In the genomic region with DNA sequence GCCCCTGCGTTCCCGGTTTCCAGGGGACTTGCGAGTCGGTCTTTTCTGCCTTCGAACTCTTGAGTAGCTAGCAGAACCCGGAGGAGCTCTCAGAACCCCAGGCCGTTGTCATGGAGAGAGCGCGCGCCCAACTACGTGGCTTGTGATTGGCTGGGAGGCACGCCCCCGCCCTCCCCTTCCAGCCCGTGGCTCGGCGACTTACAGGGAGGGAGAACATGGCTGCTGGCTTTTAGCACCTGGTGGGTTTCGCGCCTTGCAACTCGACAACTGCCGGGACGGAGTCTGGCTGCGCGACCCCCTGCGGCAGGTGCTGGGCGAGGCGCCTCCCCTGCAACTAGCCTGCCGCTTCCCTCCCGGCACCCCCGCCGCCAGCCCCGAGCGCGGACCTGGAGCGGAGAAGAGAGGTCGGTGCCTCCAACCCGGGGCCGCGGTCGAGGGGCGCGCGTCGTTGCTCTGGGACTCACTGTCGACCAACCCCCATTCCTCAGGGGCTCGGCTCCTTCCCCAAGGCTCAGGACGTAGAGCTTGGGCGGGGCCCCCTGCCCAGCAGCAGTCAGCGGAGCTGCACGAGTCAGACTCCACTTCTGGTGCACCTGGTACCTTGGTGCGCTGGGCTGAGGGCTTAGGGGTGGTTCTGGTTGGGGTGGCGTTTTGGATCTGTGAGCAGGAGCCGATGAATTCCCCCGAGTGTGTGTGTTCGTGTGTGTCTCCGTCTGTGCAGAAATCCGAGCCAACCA, we compare ENCODE assay signal across 1 cellular context.
A peak's percentile ranks its signal among the peaks of the same experiment; 100 is the strongest.
TF ChIP-seq lines count a peak whose summit lies in the region.

No MANE protein-coding gene starts in this region.

TF ChIP-seq in K562, 482 proteins besides CTCF, POLR2A, EP300 and RAD21 (continued from another document and continues in another):
- TF ChIP-seq, protein P1, sequence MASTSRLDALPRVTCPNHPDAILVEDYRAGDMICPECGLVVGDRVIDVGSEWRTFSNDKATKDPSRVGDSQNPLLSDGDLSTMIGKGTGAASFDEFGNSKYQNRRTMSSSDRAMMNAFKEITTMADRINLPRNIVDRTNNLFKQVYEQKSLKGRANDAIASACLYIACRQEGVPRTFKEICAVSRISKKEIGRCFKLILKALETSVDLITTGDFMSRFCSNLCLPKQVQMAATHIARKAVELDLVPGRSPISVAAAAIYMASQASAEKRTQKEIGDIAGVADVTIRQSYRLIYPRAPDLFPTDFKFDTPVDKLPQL (IDR thresholded peaks at IDR 0.05; ENCODE audit: extremely low read depth, insufficient read length), result no peak
- TF ChIP-seq, protein P2, sequence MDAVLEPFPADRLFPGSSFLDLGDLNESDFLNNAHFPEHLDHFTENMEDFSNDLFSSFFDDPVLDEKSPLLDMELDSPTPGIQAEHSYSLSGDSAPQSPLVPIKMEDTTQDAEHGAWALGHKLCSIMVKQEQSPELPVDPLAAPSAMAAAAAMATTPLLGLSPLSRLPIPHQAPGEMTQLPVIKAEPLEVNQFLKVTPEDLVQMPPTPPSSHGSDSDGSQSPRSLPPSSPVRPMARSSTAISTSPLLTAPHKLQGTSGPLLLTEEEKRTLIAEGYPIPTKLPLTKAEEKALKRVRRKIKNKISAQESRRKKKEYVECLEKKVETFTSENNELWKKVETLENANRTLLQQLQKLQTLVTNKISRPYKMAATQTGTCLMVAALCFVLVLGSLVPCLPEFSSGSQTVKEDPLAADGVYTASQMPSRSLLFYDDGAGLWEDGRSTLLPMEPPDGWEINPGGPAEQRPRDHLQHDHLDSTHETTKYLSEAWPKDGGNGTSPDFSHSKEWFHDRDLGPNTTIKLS (IDR thresholded peaks at IDR 0.05; ENCODE audit: borderline replicate concordance, low read depth), result no peak
- peak; percentile 31 for TF ChIP-seq NFYB (IDR thresholded peaks at IDR 0.05; ENCODE audit: extremely low read depth, insufficient read length)
- TF ChIP-seq ZFP30 (CRISPR knock-in tag; IDR thresholded peaks at IDR 0.05; ENCODE audit: borderline replicate concordance), result no peak
- TF ChIP-seq POLR2G (IDR thresholded peaks at IDR 0.05; ENCODE audit: low read depth, low read length), result peak; percentile 66
- TF ChIP-seq, protein P3, sequence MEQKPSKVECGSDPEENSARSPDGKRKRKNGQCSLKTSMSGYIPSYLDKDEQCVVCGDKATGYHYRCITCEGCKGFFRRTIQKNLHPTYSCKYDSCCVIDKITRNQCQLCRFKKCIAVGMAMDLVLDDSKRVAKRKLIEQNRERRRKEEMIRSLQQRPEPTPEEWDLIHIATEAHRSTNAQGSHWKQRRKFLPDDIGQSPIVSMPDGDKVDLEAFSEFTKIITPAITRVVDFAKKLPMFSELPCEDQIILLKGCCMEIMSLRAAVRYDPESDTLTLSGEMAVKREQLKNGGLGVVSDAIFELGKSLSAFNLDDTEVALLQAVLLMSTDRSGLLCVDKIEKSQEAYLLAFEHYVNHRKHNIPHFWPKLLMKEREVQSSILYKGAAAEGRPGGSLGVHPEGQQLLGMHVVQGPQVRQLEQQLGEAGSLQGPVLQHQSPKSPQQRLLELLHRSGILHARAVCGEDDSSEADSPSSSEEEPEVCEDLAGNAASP (IDR thresholded peaks at IDR 0.05), result no peak
- TF ChIP-seq BRD4 (IDR thresholded peaks at IDR 0.05), result no peak
- TF ChIP-seq, protein P4, sequence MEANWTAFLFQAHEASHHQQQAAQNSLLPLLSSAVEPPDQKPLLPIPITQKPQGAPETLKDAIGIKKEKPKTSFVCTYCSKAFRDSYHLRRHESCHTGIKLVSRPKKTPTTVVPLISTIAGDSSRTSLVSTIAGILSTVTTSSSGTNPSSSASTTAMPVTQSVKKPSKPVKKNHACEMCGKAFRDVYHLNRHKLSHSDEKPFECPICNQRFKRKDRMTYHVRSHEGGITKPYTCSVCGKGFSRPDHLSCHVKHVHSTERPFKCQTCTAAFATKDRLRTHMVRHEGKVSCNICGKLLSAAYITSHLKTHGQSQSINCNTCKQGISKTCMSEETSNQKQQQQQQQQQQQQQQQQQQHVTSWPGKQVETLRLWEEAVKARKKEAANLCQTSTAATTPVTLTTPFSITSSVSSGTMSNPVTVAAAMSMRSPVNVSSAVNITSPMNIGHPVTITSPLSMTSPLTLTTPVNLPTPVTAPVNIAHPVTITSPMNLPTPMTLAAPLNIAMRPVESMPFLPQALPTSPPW (CRISPR knock-in tag; IDR thresholded peaks at IDR 0.05), result peak; percentile 59
- no peak for TF ChIP-seq SRF (CRISPR knock-in tag; IDR thresholded peaks at IDR 0.05)
- no peak for TF ChIP-seq NFXL1 (CRISPR knock-in tag; IDR thresholded peaks at IDR 0.05)
- peak; percentile 87 for TF ChIP-seq EGR1 (conservative IDR thresholded peaks at IDR 0.05)
- no peak for TF ChIP-seq ZNF232 (CRISPR knock-in tag; IDR thresholded peaks at IDR 0.05)
- no peak for TF ChIP-seq CBX8 (IDR thresholded peaks at IDR 0.05; ENCODE audit: borderline replicate concordance, extremely low read depth, low read depth, low read length, poor library complexity, severe bottlenecking)
- no peak for TF ChIP-seq HDAC1 (IDR thresholded peaks at IDR 0.05)
- no peak for TF ChIP-seq SMAD4 (CRISPR knock-in tag; conservative IDR thresholded peaks at IDR 0.05)
- TF ChIP-seq POLR2AphosphoS5 (IDR thresholded peaks at IDR 0.05; ENCODE audit: control insufficient read depth, insufficient read depth, low read depth, low read length), result no peak
- TF ChIP-seq HOXB6 (CRISPR knock-in tag; IDR thresholded peaks at IDR 0.05; ENCODE audit: borderline replicate concordance), result no peak
- no peak for TF ChIP-seq SAFB2 (IDR thresholded peaks at IDR 0.05; ENCODE audit: borderline replicate concordance, low read depth, low read length, severe bottlenecking)
- TF ChIP-seq, protein P5, sequence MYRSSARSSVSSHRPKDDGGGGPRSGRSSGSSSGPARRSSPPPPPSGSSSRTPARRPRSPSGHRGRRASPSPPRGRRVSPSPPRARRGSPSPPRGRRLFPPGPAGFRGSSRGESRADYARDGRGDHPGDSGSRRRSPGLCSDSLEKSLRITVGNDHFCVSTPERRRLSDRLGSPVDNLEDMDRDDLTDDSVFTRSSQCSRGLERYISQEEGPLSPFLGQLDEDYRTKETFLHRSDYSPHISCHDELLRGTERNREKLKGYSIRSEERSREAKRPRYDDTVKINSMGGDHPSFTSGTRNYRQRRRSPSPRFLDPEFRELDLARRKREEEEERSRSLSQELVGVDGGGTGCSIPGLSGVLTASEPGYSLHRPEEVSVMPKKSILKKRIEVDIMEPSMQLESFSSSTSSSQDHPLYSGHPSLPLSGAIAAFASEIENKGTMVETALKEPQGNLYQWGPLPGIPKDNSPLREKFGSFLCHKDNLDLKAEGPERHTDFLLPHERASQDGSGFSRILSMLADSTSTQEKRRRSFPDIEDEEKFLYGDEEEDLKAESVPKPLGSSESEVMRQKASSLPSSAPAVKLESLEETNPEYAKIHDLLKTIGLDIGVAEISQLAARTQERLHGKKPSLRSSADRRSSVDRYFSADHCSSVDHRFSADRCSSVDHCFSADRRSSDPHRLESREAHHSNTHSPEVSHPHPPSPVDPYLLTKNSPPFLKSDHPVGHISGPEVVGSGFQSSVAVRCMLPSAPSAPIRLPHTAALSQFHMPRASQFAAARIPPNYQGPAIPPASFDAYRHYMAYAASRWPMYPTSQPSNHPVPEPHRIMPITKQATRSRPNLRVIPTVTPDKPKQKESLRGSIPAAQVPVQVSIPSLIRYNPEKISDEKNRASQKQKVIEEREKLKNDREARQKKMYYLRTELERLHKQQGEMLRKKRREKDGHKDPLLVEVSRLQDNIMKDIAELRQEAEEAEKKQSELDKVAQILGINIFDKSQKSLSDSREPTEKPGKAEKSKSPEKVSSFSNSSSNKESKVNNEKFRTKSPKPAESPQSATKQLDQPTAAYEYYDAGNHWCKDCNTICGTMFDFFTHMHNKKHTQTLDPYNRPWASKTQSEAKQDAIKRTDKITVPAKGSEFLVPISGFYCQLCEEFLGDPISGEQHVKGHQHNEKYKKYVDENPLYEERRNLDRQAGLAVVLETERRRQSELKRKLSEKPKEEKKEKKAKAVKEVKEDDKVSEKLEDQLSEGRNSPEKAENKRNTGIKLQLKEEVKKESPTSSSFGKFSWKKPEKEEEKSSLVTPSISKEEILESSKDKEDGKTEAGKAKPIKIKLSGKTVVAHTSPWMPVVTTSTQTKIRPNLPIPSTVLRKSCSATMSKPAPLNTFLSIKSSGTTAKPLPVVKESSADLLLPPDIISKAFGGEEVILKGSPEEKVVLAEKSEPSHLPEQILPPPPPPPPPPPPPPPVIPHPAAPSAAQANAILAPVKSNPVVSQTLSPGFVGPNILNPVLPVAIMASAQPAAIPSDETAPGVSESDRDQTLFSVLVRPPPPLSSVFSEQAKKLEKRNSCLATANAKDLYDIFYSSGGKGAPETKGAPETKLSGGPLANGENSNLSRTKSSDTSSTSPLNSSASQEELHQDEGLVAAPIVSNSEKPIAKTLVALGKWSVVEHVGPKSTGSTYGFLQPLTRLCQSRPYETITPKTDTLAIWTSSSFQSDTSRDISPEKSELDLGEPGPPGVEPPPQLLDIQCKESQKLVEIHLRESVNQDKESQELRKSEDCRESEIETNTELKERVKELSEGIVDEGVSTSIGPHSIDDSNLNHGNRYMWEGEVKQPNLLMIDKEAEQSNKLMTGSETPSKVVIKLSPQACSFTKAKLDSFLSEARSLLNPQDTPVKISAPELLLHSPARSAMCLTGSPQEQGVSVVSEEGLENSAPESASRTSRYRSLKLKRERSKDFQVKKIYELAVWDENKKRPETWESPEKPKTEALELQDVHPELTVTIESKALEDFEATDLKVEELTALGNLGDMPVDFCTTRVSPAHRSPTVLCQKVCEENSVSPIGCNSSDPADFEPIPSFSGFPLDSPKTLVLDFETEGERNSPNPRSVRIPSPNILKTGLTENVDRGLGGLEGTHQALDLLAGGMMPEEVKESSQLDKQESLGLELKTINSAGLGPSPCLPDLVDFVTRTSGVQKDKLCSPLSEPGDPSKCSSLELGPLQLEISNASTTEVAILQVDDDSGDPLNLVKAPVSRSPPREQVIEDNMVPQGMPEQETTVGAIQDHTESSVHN (IDR thresholded peaks at IDR 0.05; ENCODE audit: borderline replicate concordance in 1 of 2, low read depth in 1 of 2), result no peak
- no peak for TF ChIP-seq PTBP1 (IDR thresholded peaks at IDR 0.05; ENCODE audit: low read depth, low read length)
- peak; percentile 88 for TF ChIP-seq RFX1 (IDR thresholded peaks at IDR 0.05)
- no peak for TF ChIP-seq NFATC3 (IDR thresholded peaks at IDR 0.05)
- TF ChIP-seq PHF8 (IDR thresholded peaks at IDR 0.05; ENCODE audit: borderline replicate concordance, low read length), result peak; percentile 19; the same call in 1 of the 2 replicates
- TF ChIP-seq CXXC5 (CRISPR knock-in tag; IDR thresholded peaks at IDR 0.05), result peak; percentile 78
- TF ChIP-seq, protein P6, sequence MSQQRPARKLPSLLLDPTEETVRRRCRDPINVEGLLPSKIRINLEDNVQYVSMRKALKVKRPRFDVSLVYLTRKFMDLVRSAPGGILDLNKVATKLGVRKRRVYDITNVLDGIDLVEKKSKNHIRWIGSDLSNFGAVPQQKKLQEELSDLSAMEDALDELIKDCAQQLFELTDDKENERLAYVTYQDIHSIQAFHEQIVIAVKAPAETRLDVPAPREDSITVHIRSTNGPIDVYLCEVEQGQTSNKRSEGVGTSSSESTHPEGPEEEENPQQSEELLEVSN (IDR thresholded peaks at IDR 0.05; ENCODE audit: borderline replicate concordance in 1 of 2, extremely low read depth in 1 of 2, insufficient read depth in 1 of 2, insufficient read length in 1 of 2, low read depth in 1 of 2, low read length in 1 of 2, poor library complexity in 1 of 2, severe bottlenecking in 1 of 2), result peak; percentile 46 to 85
- TF ChIP-seq TRIM28 (IDR thresholded peaks at IDR 0.05), result no peak
- no peak for TF ChIP-seq SIN3A (IDR thresholded peaks at IDR 0.05; ENCODE audit: borderline replicate concordance in 2 of 2, control insufficient read depth in 1 of 2, low read depth in 2 of 2, low read length in 2 of 2)
- peak; percentile 43 for TF ChIP-seq PCBP1 (IDR thresholded peaks at IDR 0.05; ENCODE audit: low read depth, low read length, poor library complexity, severe bottlenecking)
- TF ChIP-seq ILF3 (IDR thresholded peaks at IDR 0.05; ENCODE audit: borderline replicate concordance), result no peak
- TF ChIP-seq SAFB (IDR thresholded peaks at IDR 0.05; ENCODE audit: borderline replicate concordance, low read depth, low read length), result no peak
- peak; percentile 0; the same call in 1 of the 2 replicates for TF ChIP-seq ZNF143 (CRISPR knock-in tag; IDR thresholded peaks at IDR 0.05)
- TF ChIP-seq BMI1 (IDR thresholded peaks at IDR 0.05; ENCODE audit: low read length), result peak; percentile 34; the same call in 1 of the 2 replicates
- peak; percentile 47; the same call in 1 of the 2 replicates for TF ChIP-seq MYC (IDR thresholded peaks at IDR 0.05; ENCODE audit: low read depth, low read length)
- TF ChIP-seq MYC (CRISPR knock-in tag; IDR thresholded peaks at IDR 0.05; ENCODE audit: borderline replicate concordance, low read depth), result no peak
- no peak for TF ChIP-seq CCNT2 (IDR thresholded peaks at IDR 0.05; ENCODE audit: borderline replicate concordance, extremely low read depth, insufficient read length, low read depth, low read length)
- TF ChIP-seq SRSF3 (IDR thresholded peaks at IDR 0.05; ENCODE audit: insufficient read depth, low read length), result no peak
- no peak for TF ChIP-seq PYGO2 (tag; IDR thresholded peaks at IDR 0.05)
